1 cellular context compared by ENCODE assay signal in the genomic region with DNA sequence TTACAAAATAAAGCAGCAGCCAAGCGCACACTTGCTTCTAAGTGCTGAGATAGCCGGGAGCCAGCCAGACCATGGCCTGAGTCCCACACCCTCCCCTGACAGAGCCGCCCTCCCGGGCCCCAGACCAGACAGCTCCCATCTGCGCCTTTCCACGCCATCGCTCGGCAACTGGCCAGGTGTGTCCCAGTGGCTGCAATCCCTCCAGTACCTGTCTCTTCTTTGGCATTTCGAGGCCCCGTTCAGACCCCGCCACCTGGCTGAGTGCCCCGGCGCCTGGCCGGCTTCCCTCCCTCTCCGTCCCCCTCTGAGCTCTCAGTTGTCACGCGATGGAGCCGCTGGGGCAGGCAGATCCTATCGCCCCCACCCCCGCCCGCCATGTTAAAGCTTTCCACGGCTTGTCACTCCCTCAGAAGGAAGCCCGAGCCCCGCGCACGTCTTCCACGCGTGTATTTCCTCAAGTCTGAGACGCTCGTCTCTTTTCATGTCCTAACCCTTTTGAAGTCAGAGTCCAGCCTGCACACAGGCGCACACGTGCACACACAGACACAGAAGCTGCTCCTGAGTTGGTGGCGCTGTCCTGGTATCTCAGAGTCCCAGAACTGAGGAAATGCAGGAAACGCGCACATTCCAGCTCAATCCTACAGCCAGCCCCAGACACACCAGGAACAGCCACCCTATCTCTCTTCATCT.
A peak's percentile ranks its signal among the peaks of the same experiment; 100 is the strongest.
TF ChIP-seq lines count a peak whose summit lies in the region.

No MANE protein-coding gene starts in this region.

TF ChIP-seq in K562, 482 proteins besides CTCF, POLR2A, EP300 and RAD21 (continued from another document):
- TF ChIP-seq, protein P1, sequence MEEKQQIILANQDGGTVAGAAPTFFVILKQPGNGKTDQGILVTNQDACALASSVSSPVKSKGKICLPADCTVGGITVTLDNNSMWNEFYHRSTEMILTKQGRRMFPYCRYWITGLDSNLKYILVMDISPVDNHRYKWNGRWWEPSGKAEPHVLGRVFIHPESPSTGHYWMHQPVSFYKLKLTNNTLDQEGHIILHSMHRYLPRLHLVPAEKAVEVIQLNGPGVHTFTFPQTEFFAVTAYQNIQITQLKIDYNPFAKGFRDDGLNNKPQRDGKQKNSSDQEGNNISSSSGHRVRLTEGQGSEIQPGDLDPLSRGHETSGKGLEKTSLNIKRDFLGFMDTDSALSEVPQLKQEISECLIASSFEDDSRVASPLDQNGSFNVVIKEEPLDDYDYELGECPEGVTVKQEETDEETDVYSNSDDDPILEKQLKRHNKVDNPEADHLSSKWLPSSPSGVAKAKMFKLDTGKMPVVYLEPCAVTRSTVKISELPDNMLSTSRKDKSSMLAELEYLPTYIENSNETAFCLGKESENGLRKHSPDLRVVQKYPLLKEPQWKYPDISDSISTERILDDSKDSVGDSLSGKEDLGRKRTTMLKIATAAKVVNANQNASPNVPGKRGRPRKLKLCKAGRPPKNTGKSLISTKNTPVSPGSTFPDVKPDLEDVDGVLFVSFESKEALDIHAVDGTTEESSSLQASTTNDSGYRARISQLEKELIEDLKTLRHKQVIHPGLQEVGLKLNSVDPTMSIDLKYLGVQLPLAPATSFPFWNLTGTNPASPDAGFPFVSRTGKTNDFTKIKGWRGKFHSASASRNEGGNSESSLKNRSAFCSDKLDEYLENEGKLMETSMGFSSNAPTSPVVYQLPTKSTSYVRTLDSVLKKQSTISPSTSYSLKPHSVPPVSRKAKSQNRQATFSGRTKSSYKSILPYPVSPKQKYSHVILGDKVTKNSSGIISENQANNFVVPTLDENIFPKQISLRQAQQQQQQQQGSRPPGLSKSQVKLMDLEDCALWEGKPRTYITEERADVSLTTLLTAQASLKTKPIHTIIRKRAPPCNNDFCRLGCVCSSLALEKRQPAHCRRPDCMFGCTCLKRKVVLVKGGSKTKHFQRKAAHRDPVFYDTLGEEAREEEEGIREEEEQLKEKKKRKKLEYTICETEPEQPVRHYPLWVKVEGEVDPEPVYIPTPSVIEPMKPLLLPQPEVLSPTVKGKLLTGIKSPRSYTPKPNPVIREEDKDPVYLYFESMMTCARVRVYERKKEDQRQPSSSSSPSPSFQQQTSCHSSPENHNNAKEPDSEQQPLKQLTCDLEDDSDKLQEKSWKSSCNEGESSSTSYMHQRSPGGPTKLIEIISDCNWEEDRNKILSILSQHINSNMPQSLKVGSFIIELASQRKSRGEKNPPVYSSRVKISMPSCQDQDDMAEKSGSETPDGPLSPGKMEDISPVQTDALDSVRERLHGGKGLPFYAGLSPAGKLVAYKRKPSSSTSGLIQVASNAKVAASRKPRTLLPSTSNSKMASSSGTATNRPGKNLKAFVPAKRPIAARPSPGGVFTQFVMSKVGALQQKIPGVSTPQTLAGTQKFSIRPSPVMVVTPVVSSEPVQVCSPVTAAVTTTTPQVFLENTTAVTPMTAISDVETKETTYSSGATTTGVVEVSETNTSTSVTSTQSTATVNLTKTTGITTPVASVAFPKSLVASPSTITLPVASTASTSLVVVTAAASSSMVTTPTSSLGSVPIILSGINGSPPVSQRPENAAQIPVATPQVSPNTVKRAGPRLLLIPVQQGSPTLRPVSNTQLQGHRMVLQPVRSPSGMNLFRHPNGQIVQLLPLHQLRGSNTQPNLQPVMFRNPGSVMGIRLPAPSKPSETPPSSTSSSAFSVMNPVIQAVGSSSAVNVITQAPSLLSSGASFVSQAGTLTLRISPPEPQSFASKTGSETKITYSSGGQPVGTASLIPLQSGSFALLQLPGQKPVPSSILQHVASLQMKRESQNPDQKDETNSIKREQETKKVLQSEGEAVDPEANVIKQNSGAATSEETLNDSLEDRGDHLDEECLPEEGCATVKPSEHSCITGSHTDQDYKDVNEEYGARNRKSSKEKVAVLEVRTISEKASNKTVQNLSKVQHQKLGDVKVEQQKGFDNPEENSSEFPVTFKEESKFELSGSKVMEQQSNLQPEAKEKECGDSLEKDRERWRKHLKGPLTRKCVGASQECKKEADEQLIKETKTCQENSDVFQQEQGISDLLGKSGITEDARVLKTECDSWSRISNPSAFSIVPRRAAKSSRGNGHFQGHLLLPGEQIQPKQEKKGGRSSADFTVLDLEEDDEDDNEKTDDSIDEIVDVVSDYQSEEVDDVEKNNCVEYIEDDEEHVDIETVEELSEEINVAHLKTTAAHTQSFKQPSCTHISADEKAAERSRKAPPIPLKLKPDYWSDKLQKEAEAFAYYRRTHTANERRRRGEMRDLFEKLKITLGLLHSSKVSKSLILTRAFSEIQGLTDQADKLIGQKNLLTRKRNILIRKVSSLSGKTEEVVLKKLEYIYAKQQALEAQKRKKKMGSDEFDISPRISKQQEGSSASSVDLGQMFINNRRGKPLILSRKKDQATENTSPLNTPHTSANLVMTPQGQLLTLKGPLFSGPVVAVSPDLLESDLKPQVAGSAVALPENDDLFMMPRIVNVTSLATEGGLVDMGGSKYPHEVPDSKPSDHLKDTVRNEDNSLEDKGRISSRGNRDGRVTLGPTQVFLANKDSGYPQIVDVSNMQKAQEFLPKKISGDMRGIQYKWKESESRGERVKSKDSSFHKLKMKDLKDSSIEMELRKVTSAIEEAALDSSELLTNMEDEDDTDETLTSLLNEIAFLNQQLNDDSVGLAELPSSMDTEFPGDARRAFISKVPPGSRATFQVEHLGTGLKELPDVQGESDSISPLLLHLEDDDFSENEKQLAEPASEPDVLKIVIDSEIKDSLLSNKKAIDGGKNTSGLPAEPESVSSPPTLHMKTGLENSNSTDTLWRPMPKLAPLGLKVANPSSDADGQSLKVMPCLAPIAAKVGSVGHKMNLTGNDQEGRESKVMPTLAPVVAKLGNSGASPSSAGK (IDR thresholded peaks at IDR 0.05): peak; percentile 48
- no peak for TF ChIP-seq ZNF766 (CRISPR knock-in tag; conservative IDR thresholded peaks at IDR 0.05)
- 0 out of 2 replicates have a peak, but pooled peaks have one; percentile 22 for TF ChIP-seq SMARCA4 (IDR thresholded peaks at IDR 0.05)
- no peak for TF ChIP-seq ATF1 (CRISPR knock-in tag; IDR thresholded peaks at IDR 0.05)
- peak; percentile 34 for TF ChIP-seq ATF1 (tag; IDR thresholded peaks at IDR 0.05)
- peak; percentile 47; the same call in 1 of the 2 replicates for TF ChIP-seq CTBP1 (IDR thresholded peaks at IDR 0.05; ENCODE audit: borderline replicate concordance)
- peak in 1 of 2 experiments; percentile 36; a peak in 1 of 4 replicates for TF ChIP-seq FOXK2 (conservative IDR thresholded peaks at IDR 0.05 in 1 of 2, IDR thresholded peaks at IDR 0.05 in 1 of 2; ENCODE audit: low read depth in 2 of 2)
- TF ChIP-seq ZNF224 (CRISPR knock-in tag; IDR thresholded peaks at IDR 0.05): no peak
- TF ChIP-seq LEF1 (IDR thresholded peaks at IDR 0.05): peak; percentile 76
- TF ChIP-seq, protein P2, sequence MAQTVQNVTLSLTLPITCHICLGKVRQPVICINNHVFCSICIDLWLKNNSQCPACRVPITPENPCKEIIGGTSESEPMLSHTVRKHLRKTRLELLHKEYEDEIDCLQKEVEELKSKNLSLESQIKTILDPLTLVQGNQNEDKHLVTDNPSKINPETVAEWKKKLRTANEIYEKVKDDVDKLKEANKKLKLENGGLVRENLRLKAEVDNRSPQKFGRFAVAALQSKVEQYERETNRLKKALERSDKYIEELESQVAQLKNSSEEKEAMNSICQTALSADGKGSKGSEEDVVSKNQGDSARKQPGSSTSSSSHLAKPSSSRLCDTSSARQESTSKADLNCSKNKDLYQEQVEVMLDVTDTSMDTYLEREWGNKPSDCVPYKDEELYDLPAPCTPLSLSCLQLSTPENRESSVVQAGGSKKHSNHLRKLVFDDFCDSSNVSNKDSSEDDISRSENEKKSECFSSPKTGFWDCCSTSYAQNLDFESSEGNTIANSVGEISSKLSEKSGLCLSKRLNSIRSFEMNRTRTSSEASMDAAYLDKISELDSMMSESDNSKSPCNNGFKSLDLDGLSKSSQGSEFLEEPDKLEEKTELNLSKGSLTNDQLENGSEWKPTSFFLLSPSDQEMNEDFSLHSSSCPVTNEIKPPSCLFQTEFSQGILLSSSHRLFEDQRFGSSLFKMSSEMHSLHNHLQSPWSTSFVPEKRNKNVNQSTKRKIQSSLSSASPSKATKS (CRISPR knock-in tag; IDR thresholded peaks at IDR 0.05): no peak
- TF ChIP-seq, protein P3, sequence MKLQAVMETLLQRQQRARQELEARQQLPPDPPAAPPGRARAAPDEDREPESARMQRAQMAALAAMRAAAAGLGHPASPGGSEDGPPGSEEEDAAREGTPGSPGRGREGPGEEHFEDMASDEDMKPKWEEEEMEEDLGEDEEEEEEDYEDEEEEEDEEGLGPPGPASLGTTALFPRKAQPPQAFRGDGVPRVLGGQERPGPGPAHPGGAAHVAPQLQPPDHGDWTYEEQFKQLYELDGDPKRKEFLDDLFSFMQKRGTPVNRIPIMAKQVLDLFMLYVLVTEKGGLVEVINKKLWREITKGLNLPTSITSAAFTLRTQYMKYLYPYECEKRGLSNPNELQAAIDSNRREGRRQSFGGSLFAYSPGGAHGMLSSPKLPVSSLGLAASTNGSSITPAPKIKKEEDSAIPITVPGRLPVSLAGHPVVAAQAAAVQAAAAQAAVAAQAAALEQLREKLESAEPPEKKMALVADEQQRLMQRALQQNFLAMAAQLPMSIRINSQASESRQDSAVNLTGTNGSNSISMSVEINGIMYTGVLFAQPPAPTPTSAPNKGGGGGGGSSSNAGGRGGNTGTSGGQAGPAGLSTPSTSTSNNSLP (IDR thresholded peaks at IDR 0.05; ENCODE audit: borderline replicate concordance, low read depth, low read length): no peak
- TF ChIP-seq WHSC1 (IDR thresholded peaks at IDR 0.05; ENCODE audit: low read length): no peak
- TF ChIP-seq MXI1 (IDR thresholded peaks at IDR 0.05; ENCODE audit: low read depth, low read length): peak; percentile 12; the same call in 1 of the 2 replicates
- peak; percentile 69 for TF ChIP-seq HMGN3 (IDR thresholded peaks at IDR 0.05; ENCODE audit: borderline replicate concordance, extremely low read depth, insufficient read length, low read depth, low read length)
- no peak for TF ChIP-seq CAMTA2 (CRISPR knock-in tag; conservative IDR thresholded peaks at IDR 0.05)
- peak; percentile 63 for TF ChIP-seq POLR2G (IDR thresholded peaks at IDR 0.05; ENCODE audit: low read depth, low read length)
- peak; percentile 68; the same call in 1 of the 2 replicates for TF ChIP-seq HDAC2 (IDR thresholded peaks at IDR 0.05)
- TF ChIP-seq, protein P4, sequence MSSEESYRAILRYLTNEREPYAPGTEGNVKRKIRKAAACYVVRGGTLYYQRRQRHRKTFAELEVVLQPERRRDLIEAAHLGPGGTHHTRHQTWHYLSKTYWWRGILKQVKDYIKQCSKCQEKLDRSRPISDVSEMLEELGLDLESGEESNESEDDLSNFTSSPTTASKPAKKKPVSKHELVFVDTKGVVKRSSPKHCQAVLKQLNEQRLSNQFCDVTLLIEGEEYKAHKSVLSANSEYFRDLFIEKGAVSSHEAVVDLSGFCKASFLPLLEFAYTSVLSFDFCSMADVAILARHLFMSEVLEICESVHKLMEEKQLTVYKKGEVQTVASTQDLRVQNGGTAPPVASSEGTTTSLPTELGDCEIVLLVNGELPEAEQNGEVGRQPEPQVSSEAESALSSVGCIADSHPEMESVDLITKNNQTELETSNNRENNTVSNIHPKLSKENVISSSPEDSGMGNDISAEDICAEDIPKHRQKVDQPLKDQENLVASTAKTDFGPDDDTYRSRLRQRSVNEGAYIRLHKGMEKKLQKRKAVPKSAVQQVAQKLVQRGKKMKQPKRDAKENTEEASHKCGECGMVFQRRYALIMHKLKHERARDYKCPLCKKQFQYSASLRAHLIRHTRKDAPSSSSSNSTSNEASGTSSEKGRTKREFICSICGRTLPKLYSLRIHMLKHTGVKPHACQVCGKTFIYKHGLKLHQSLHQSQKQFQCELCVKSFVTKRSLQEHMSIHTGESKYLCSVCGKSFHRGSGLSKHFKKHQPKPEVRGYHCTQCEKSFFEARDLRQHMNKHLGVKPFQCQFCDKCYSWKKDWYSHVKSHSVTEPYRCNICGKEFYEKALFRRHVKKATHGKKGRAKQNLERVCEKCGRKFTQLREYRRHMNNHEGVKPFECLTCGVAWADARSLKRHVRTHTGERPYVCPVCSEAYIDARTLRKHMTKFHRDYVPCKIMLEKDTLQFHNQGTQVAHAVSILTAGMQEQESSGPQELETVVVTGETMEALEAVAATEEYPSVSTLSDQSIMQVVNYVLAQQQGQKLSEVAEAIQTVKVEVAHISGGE (CRISPR knock-in tag; IDR thresholded peaks at IDR 0.05): peak in 1 of 3 experiments; percentile 19; a peak in 1 of 6 replicates
- TF ChIP-seq, protein P5, sequence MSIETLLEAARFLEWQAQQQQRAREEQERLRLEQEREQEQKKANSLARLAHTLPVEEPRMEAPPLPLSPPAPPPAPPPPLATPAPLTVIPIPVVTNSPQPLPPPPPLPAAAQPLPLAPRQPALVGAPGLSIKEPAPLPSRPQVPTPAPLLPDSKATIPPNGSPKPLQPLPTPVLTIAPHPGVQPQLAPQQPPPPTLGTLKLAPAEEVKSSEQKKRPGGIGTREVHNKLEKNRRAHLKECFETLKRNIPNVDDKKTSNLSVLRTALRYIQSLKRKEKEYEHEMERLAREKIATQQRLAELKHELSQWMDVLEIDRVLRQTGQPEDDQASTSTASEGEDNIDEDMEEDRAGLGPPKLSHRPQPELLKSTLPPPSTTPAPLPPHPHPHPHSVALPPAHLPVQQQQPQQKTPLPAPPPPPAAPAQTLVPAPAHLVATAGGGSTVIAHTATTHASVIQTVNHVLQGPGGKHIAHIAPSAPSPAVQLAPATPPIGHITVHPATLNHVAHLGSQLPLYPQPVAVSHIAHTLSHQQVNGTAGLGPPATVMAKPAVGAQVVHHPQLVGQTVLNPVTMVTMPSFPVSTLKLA (conservative IDR thresholded peaks at IDR 0.05): peak; percentile 85 to 86
- 0 out of 2 replicates have a peak, but pooled peaks have one; percentile 16 for TF ChIP-seq TEAD4 (IDR thresholded peaks at IDR 0.05; ENCODE audit: low read length)
- no peak for TF ChIP-seq TEAD4 (CRISPR knock-in tag; IDR thresholded peaks at IDR 0.05; ENCODE audit: borderline replicate concordance)
- TF ChIP-seq HDGF (IDR thresholded peaks at IDR 0.05): no peak
- TF ChIP-seq BHLHE40 (IDR thresholded peaks at IDR 0.05; ENCODE audit: low read length): peak; percentile 85
- TF ChIP-seq MYC (IDR thresholded peaks at IDR 0.05; ENCODE audit: low read depth, low read length): no peak
- TF ChIP-seq MYC (CRISPR knock-in tag; IDR thresholded peaks at IDR 0.05; ENCODE audit: borderline replicate concordance, low read depth): peak; percentile 45; the same call in 1 of the 2 replicates
- TF ChIP-seq, protein P6, sequence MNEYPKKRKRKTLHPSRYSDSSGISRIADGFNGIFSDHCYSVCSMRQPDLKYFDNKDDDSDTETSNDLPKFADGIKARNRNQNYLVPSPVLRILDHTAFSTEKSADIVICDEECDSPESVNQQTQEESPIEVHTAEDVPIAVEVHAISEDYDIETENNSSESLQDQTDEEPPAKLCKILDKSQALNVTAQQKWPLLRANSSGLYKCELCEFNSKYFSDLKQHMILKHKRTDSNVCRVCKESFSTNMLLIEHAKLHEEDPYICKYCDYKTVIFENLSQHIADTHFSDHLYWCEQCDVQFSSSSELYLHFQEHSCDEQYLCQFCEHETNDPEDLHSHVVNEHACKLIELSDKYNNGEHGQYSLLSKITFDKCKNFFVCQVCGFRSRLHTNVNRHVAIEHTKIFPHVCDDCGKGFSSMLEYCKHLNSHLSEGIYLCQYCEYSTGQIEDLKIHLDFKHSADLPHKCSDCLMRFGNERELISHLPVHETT (CRISPR knock-in tag; conservative IDR thresholded peaks at IDR 0.05 in 1 of 2, IDR thresholded peaks at IDR 0.05 in 1 of 2): peak in 1 of 2 experiments; percentile 50; a peak in 1 of 4 replicates
